ENCODE assay signal across 10 cellular contexts in genomic region chr6:51618563-51618962, GRCh38.
A peak's percentile ranks its signal among the peaks of the same experiment; 100 is the strongest.
DNase-seq lines count a peak whose midpoint lies in the region; ATAC-seq and TF ChIP-seq lines count a peak whose summit lies in the region.
"Had no signal": no experiment of that assay in that cellular context is flagged by ENCODE, and none has a peak within 500 bp of the region (broad histone marks: within the 10 kb centered on the region; RNA-seq: fewer than 3 reads in every experiment).

No MANE protein-coding gene starts in this region.

- DNase-seq in mammary epithelial cell, result no peak
- DNase-seq in esophagus muscularis mucosa (ENCODE audit: extremely low spot score), result no peak
- DNase-seq in iPS-NIHi7 (ENCODE audit: extremely low spot score), result no peak
- no peak for DNase-seq in NCI-H187 treated with DMSO at 0.1 percent for 48 hours (lab: John Stamatoyannopoulos, UW)
- no peak for DNase-seq in NCI-H1105 (lab: John Stamatoyannopoulos, UW)
- DNase-seq: activated CD4-positive, alpha-beta T cell treated with anti-CD3 and anti-CD28 coated beads, Interleukin-2, amount 50 U/mL, for 4 hours; kidney glomerular epithelial cell had no signal

- intact Hi-C loops in mammary epithelial cell (cut with micrococcal nuclease) (no loop called here), esophagus muscularis mucosa (cut with DNase I) (no loop called here)

- H3K4me2 ChIP-seq in mammary epithelial cell (ENCODE audit: insufficient read depth, low read depth, low read length) (no peak overlapping the region), parathyroid adenoma (ENCODE audit: low read length) (no peak overlapping the region)

- H3K4me3 ChIP-seq in mammary epithelial cell (replicated peaks in 1 of 3; ENCODE audit: insufficient read depth in 1 of 3, low read depth in 2 of 3, low read length in 3 of 3) (no peak overlapping the region), parathyroid adenoma (ENCODE audit: low read depth, low read length) (no peak overlapping the region), esophagus muscularis mucosa (no peak overlapping the region)

- H3K9ac ChIP-seq in mammary epithelial cell (ENCODE audit: insufficient read depth, low read length), result no peak overlapping the region
- H3K9ac ChIP-seq in parathyroid adenoma, result no peak overlapping the region

- no peaks in the 10 kb centered on the region for H3K79me2 ChIP-seq in mammary epithelial cell (ENCODE audit: insufficient read depth, low read length)
- H3K79me2 ChIP-seq in parathyroid adenoma, result no peaks in the 10 kb centered on the region

- in situ Hi-C loops in mammary epithelial cell (cut with MboI; ENCODE audit: low sequenced_read_pairs in 2 of 2), result no loop called here

- H3K27ac ChIP-seq in mammary epithelial cell (ENCODE audit: insufficient read depth, low read depth, low read length), result no peak overlapping the region
- H3K27ac ChIP-seq in parathyroid adenoma, result no peak overlapping the region
- H3K27ac ChIP-seq in esophagus muscularis mucosa (replicated peaks in 1 of 4), result no peak overlapping the region

- dilution Hi-C loops in mammary epithelial cell (cut with HindIII; ENCODE audit: low sequenced_read_pairs), result no loop called here

- ATAC-seq in GM18502 (IDR thresholded peaks at IDR 0.05; ENCODE audit: poor library complexity, unreplicated experiment) (peak; percentile 80), HG03565 (IDR thresholded peaks at IDR 0.05; ENCODE audit: unreplicated experiment) (peak; percentile 57)

- no TSS peak for BruUV-seq in mammary epithelial cell (replicated peaks; lab: Mats Ljungman, UMichigan)

- TF ChIP-seq CTCF in mammary epithelial cell (conservative IDR thresholded peaks at IDR 0.05 in 1 of 2, IDR thresholded peaks at IDR 0.05 in 1 of 2; ENCODE audit: extremely low read depth in 1 of 2, insufficient read depth in 1 of 2, low read depth in 1 of 2, low read length in 2 of 2) (peak; percentile 33 to 45), parathyroid adenoma (IDR thresholded peaks at IDR 0.05) (peak; percentile 13), esophagus muscularis mucosa (IDR thresholded peaks at IDR 0.05) (no peak)

- no peak for TF ChIP-seq EP300 in esophagus muscularis mucosa (IDR thresholded peaks at IDR 0.05)

- CTCF ChIA-PET in mammary epithelial cell (lab: Charles Lee; ENCODE audit: low non-redundant PET), result no interaction called here

- TF ChIP-seq POLR2A in esophagus muscularis mucosa (IDR thresholded peaks at IDR 0.05; ENCODE audit: low read depth), result no peak

- H3K36me3 ChIP-seq in mammary epithelial cell (ENCODE audit: insufficient read depth, low read length) (no peaks in the 10 kb centered on the region), parathyroid adenoma (ENCODE audit: control insufficient read depth, insufficient read depth, low read length) (no peaks in the 10 kb centered on the region), esophagus muscularis mucosa (no peaks in the 10 kb centered on the region)

- H3K4me1 ChIP-seq in mammary epithelial cell (ENCODE audit: insufficient read depth, low read length) (no peaks in the 10 kb centered on the region), parathyroid adenoma (no peaks in the 10 kb centered on the region), esophagus muscularis mucosa (no peaks in the 10 kb centered on the region)

- H4K20me1 ChIP-seq in mammary epithelial cell (ENCODE audit: insufficient read depth, low read length), result no peaks in the 10 kb centered on the region

- H3K9me3 ChIP-seq in mammary epithelial cell (replicated peaks; ENCODE audit: insufficient read depth, low read length) (no peaks in the 10 kb centered on the region), parathyroid adenoma (ENCODE audit: control insufficient read depth, low read length) (no peaks in the 10 kb centered on the region), esophagus muscularis mucosa (no peaks in the 10 kb centered on the region)

- H3K27me3 ChIP-seq in mammary epithelial cell (ENCODE audit: insufficient read depth, low read length) (no peaks in the 10 kb centered on the region), parathyroid adenoma (ENCODE audit: control insufficient read depth, insufficient read depth, low read length) (no peaks in the 10 kb centered on the region), esophagus muscularis mucosa (no peaks in the 10 kb centered on the region)

- no peak overlapping the region for H2AFZ ChIP-seq in mammary epithelial cell (ENCODE audit: low read depth, low read length)
- H2AFZ ChIP-seq in parathyroid adenoma, result no peak overlapping the region

Comparison
In these comparisons a context has a peak if more than half of its experiments do, and no peak if none do; other contexts are left out.
1. CTCF ChIP-seq: peak in mammary epithelial cell (2 of 2) and parathyroid adenoma (single experiment); none in esophagus muscularis mucosa (0 of 3).